In the genomic region with DNA sequence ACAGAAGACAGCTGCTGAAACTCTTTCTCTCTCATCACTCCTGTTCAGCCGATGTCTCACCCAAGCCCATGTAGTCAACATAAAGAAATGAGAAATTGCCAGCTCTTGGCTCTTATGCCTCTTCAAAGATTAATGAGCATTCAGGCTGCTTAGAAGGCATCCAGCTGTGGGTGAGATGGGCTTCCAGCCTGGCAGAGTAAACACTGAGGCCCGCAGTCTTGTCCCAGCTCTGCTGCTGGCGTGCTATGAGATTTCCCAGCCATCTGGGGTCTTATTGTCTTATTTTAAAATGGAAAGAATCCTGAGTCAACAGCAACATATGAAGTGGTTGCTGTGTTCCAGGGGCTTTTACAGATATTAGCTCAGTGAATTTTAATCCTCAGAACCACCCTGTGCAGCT, we compare ENCODE assay signal across 21 cellular contexts. TPM values are rescaled to one million over a fixed set of nuclear protein-coding genes. Genes with fewer than 3 reads are reported as not detected.
DNase-seq lines count a peak whose midpoint lies in the region; ATAC-seq and TF ChIP-seq lines count a peak whose summit lies in the region.
"Had no signal": no experiment of that assay in that cellular context is flagged by ENCODE, and none has a peak within 500 bp of the region (broad histone marks: within the 10 kb centered on the region; RNA-seq: fewer than 3 reads in every experiment).

No MANE protein-coding gene starts in this region.

- H3K4me3 Mint-ChIP-seq in chondrocyte (ENCODE audit: unreplicated experiment), result no peak overlapping the region
- H3K4me3 Mint-ChIP-seq: activated T-cell treated with anti-CD3 and anti-CD28 coated beads, Interleukin-2, amount 50 U/mL, for 4 hours; dendritic cell treated with granulocyte-macrophage colony-stimulating factor and Interleukin-4, amounts not matched to agents 40 ng/mL and 50 ng/mL, for 4 days; memory B cell; stimulated activated memory B cell treated with anti-CD40 and anti-IgM and Interleukin-4, amounts not matched to agents 10 μg/mL and 1 μg/mL and 100 μg/mL, for 72 hours had no signal

- TF ChIP-seq CTCF in chondrocyte (IDR thresholded peaks at IDR 0.05), result no peak
- TF ChIP-seq CTCF in GM10248 (IDR thresholded peaks at IDR 0.05; ENCODE audit: control extremely low read depth, extremely low read depth, low read depth, missing control alignments), result no peak

- H3K27me3 Mint-ChIP-seq in chondrocyte (ENCODE audit: low read depth), result no peaks in the 10 kb centered on the region
- H3K27me3 Mint-ChIP-seq: dendritic cell treated with granulocyte-macrophage colony-stimulating factor and Interleukin-4, amounts not matched to agents 40 ng/mL and 50 ng/mL, for 4 days; memory B cell; stimulated activated memory B cell treated with anti-CD40 and anti-IgM and Interleukin-4, amounts not matched to agents 10 μg/mL and 1 μg/mL and 100 μg/mL, for 72 hours had no signal

- POLR2A ChIA-PET in GM10248 (lab: Yijun Ruan, JAX), result no interaction called here

- no peaks in the 10 kb centered on the region for H3K9me3 Mint-ChIP-seq in chondrocyte (ENCODE audit: low read depth)
- H3K9me3 Mint-ChIP-seq: activated T-cell treated with anti-CD3 and anti-CD28 coated beads, Interleukin-2, amount 50 U/mL, for 4 hours; dendritic cell treated with granulocyte-macrophage colony-stimulating factor and Interleukin-4, amounts not matched to agents 40 ng/mL and 50 ng/mL, for 4 days; memory B cell; stimulated activated memory B cell treated with anti-CD40 and anti-IgM and Interleukin-4, amounts not matched to agents 10 μg/mL and 1 μg/mL and 100 μg/mL, for 72 hours had no signal

- ATAC-seq in HG03521 (IDR thresholded peaks at IDR 0.05; ENCODE audit: unreplicated experiment), result no peak
- ATAC-seq in HG03439 (IDR thresholded peaks at IDR 0.05; ENCODE audit: unreplicated experiment), result no peak
- ATAC-seq: activated T-cell treated with anti-CD3 and anti-CD28 coated beads, Interleukin-2, amount 50 U/mL, for 4 hours; PC-3; stimulated activated memory B cell treated with anti-CD40 and anti-IgM and Interleukin-4, amounts not matched to agents 10 μg/mL and 1 μg/mL and 100 μg/mL, for 72 hours had no signal

- H3K36me3 Mint-ChIP-seq in chondrocyte (ENCODE audit: low read depth), result peaks cover 13% of the 10 kb centered on the region

- H3K4me1 Mint-ChIP-seq in chondrocyte (ENCODE audit: low read depth), result no peaks in the 10 kb centered on the region
- H3K4me1 Mint-ChIP-seq: memory B cell; stimulated activated memory B cell treated with anti-CD40 and anti-IgM and Interleukin-4, amounts not matched to agents 10 μg/mL and 1 μg/mL and 100 μg/mL, for 72 hours had no signal

- H3K27ac Mint-ChIP-seq in chondrocyte (ENCODE audit: unreplicated experiment), result no peak overlapping the region
- H3K27ac Mint-ChIP-seq: dendritic cell treated with granulocyte-macrophage colony-stimulating factor and Interleukin-4, amounts not matched to agents 40 ng/mL and 50 ng/mL, for 4 days; memory B cell; stimulated activated memory B cell treated with anti-CD40 and anti-IgM and Interleukin-4, amounts not matched to agents 10 μg/mL and 1 μg/mL and 100 μg/mL, for 72 hours had no signal

- CTCF ChIA-PET in GM10248 (lab: Yijun Ruan, JAX), result interaction anchor here (1.5 to 2.4 kb wide), 2 partner anchors 10 to 15 kb away, joined by 3 to 9 read pairs; no protein-coding TSS in a partner anchor

- DNase-seq in DMS79 treated with DMSO at 0.1 percent for 48 hours (lab: John Stamatoyannopoulos, UW), result peak; percentile 81
- peak; percentile 79 for DNase-seq in NCI-H1417 treated with DMSO at 0.1 percent for 48 hours (lab: John Stamatoyannopoulos, UW)
- peak; percentile 78 for DNase-seq in NCI-H2171 (lab: John Stamatoyannopoulos, UW)
- peak; percentile 59 for DNase-seq in NCI-H748 treated with DMSO at 0.1 percent for 48 hours (lab: John Stamatoyannopoulos, UW)
- DNase-seq in chondrocyte (ENCODE audit: low spot score), result no peak
- no peak for DNase-seq in GM10248 (ENCODE audit: extremely low spot score)
- DNase-seq: activated CD4-positive, CD25-positive, alpha-beta regulatory T cell treated with anti-CD3 and anti-CD28 coated beads, Interleukin-2, amount 50 U/mL, for 72 hours; activated CD8-positive, alpha-beta memory T cell treated with anti-CD3 and anti-CD28 coated beads for 24 hours; activated naive CD4-positive, alpha-beta T cell; activated T-cell treated with anti-CD3 and anti-CD28 coated beads, Interleukin-2, amount 50 U/mL, for 4 hours; glutamatergic neuron; MG63; NCI-H526 treated with DMSO at 0.1 percent for 48 hours; PC-3; stimulated activated CD4-positive, alpha-beta T cell treated with anti-CD3 and anti-CD28 coated beads, Interleukin-2, amount 100 ng/mL, for 24 hours; uterus had no signal

RNA-seq across cellular contexts. Expression of a gene that starts 12.6 kb away (rescaled TPM):
- total RNA-seq in chondrocyte, result 14.4 to 18.5 TPM (median 14.8 TPM) in 3 replicates

RNA-seq across cellular contexts. Expression of a gene that starts 52.2 kb away (rescaled TPM):
- total RNA-seq in chondrocyte, result 13.0 to 14.7 TPM (median 13.2 TPM) in 3 replicates

Comparison
In these comparisons a context has a peak if more than half of its experiments do, and no peak if none do; other contexts are left out.
1. DNase-seq: peak in DMS79 treated with DMSO at 0.1 percent for 48 hours (single experiment), NCI-H1417 treated with DMSO at 0.1 percent for 48 hours (single experiment), NCI-H2171 (single experiment) and NCI-H748 treated with DMSO at 0.1 percent for 48 hours (single experiment); none in chondrocyte (single experiment) and GM10248 (single experiment).